In the genomic region with DNA sequence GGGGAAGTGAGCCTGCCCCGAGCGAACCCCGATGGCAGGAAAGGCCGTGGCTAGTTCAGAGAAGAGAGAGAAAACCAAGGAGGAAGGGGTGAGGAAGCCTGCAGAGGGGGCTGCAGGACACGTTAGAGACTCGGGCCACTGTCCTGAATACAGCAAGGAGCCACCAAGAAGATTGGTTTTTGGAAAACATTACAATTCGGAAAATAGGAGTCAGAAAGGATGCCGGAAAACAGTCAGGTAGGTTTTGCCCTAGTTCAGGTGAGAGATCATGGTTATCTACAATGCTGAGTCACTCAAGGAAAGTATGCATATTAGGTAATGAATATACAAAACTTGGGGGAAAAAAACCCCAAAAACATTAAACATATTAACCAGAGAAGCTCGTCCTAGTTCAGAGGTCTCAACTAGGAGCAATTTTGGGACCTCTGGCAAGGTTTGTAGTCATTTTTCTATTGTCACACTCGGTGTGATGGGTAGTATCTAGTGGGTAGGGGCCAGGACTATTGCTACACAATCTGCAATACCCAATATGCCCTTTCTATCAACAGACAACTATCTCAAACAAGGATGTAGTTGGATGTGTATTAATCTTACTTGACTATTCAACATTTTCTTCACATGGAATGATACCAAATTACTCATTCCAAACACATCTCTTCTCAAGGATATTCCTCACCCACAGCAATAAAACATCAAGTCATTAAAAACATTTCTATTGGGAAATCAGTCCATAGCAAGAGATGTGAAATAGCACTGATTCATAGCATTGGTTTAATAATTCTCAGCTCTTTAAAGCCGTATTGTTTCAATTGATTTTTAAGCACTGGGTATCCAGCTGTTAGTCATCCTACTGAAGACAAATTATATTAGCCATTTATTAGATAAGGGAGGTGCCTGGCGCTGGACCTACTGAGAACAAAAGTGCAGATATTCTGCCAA, we compare ENCODE assay signal across 8 cellular contexts.
DNase-seq lines count a peak whose midpoint lies in the region; ATAC-seq and TF ChIP-seq lines count a peak whose summit lies in the region.

No MANE protein-coding gene starts in this region.

- TF ChIP-seq CTCF in 22Rv1 (IDR thresholded peaks at IDR 0.05) (peak; percentile 43; the same call in 1 of the 2 replicates), RWPE2 (IDR thresholded peaks at IDR 0.05; ENCODE audit: poor library complexity, severe bottlenecking) (peak; percentile 37)

- peak overlapping the region; percentile 90 for H3K27ac Mint-ChIP-seq in activated naive CD8-positive, alpha-beta T cell treated with anti-CD3 and anti-CD28 coated beads for 36 hours

- peak overlapping the region; percentile 76 for H3K4me3 Mint-ChIP-seq in activated naive CD8-positive, alpha-beta T cell treated with anti-CD3 and anti-CD28 coated beads for 36 hours

- peak; percentile 19 for ATAC-seq in GM19468 (IDR thresholded peaks at IDR 0.05; ENCODE audit: extremely low read depth, unreplicated experiment)
- peak; percentile 90 for ATAC-seq in RWPE2 (ENCODE audit: low read depth)
- no peak for ATAC-seq in HG02763 (IDR thresholded peaks at IDR 0.05; ENCODE audit: unreplicated experiment)

- no peak overlapping the region for H3K27ac ChIP-seq in 22Rv1
- peak overlapping the region; percentile 71 for H3K27ac ChIP-seq in RWPE2 (ENCODE audit: poor library complexity, severe bottlenecking)
- H3K27ac ChIP-seq in skeletal muscle tissue (ENCODE audit: low read depth, low read length): peak overlapping the region; percentile 23

- peaks cover 16% of the 10 kb centered on the region for H3K4me1 Mint-ChIP-seq in activated naive CD8-positive, alpha-beta T cell treated with anti-CD3 and anti-CD28 coated beads for 36 hours

- peaks cover 8% of the 10 kb centered on the region for H3K27me3 Mint-ChIP-seq in activated naive CD8-positive, alpha-beta T cell treated with anti-CD3 and anti-CD28 coated beads for 36 hours

- H3K27me3 ChIP-seq in RWPE2 (ENCODE audit: insufficient read depth, poor library complexity, severe bottlenecking) (no peaks in the 10 kb centered on the region), skeletal muscle tissue (ENCODE audit: control insufficient read depth in 3 of 3, insufficient read depth in 3 of 3, low read length in 3 of 3) (no peaks in the 10 kb centered on the region)

- no peak overlapping the region for H3K9ac ChIP-seq in skeletal muscle tissue (ENCODE audit: low read depth in 1 of 3, low read length in 3 of 3)

- H3K9me3 Mint-ChIP-seq in activated naive CD8-positive, alpha-beta T cell treated with anti-CD3 and anti-CD28 coated beads for 36 hours: peaks cover 7% of the 10 kb centered on the region

- H3K36me3 ChIP-seq in RWPE2 (ENCODE audit: low read depth) (no peaks in the 10 kb centered on the region), skeletal muscle tissue (ENCODE audit: control insufficient read depth in 3 of 3, insufficient read depth in 3 of 3, low read length in 3 of 3) (no peaks in the 10 kb centered on the region)

- H3K9me3 ChIP-seq in RWPE2 (ENCODE audit: severe bottlenecking): no peaks in the 10 kb centered on the region
- H3K9me3 ChIP-seq in skeletal muscle tissue (ENCODE audit: control insufficient read depth in 3 of 3, low read length in 3 of 3): no peaks in the 10 kb centered on the region

- H3K4me3 ChIP-seq in RWPE2 (ENCODE audit: severe bottlenecking) (no peak overlapping the region), skeletal muscle tissue (ENCODE audit: low read length in 3 of 3) (no peak overlapping the region)

- H3K4me1 ChIP-seq in RWPE2 (ENCODE audit: insufficient read depth, poor library complexity, severe bottlenecking): peaks cover 15% of the 10 kb centered on the region
- H3K4me1 ChIP-seq in skeletal muscle tissue (ENCODE audit: control insufficient read depth in 3 of 3, insufficient read depth in 3 of 3, low read length in 3 of 3): no peaks in the 10 kb centered on the region

- DNase-seq in RWPE2 (ENCODE audit: low spot score): no peak
- peak; percentile 60 for DNase-seq in activated naive CD8-positive, alpha-beta T cell treated with anti-CD3 and anti-CD28 coated beads for 36 hours
- DNase-seq in hepatic stellate cell (ENCODE audit: low spot score): peak; percentile 35
- DNase-seq in NCI-H345 (lab: John Stamatoyannopoulos, UW): no peak

- peaks cover 7% of the 10 kb centered on the region for H3K36me3 Mint-ChIP-seq in activated naive CD8-positive, alpha-beta T cell treated with anti-CD3 and anti-CD28 coated beads for 36 hours

Comparison
In these comparisons a context has a peak if more than half of its experiments do, and no peak if none do; other contexts are left out.
1. DNase-seq: peak in activated naive CD8-positive, alpha-beta T cell treated with anti-CD3 and anti-CD28 coated beads for 36 hours (single experiment) and hepatic stellate cell (single experiment); none in RWPE2 (single experiment) and NCI-H345 (single experiment).